In genomic region chr6:35511183-35511941, GRCh38 we compare ENCODE assay signal across 1 cellular context.
TF ChIP-seq lines count a peak whose summit lies in the region.

No MANE protein-coding gene starts in this region.

TF ChIP-seq in GM23338, 12 proteins besides CTCF, POLR2A, EP300 and RAD21:
- no peak for TF ChIP-seq REST (IDR thresholded peaks at IDR 0.05; ENCODE audit: unreplicated experiment)
- peak; percentile 33 for TF ChIP-seq EZH2 (IDR thresholded peaks at IDR 0.05; ENCODE audit: low read depth, unreplicated experiment)
TF ChIP-seq in GM23338: peak in this region for 1.
